In the genomic region with DNA sequence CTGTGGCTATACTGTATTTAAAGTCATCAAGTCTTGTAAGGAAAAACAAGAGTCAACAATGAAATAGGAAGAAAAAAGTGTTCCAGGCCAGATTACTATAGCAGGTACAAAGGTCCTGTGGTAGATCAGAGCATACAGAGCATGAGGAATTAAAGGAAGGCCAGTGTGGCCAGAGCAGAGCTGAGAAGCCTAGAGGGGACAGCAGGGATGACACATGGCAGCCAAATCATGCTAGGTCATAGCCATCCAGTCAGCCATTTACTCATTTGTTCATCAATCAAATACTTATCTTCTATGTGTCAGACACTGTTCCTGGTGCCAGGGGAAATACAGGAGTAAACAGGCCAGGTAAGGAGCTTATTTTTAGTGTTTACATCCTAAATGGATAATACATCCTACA, we compare ENCODE assay signal across 19 cellular contexts. TPM values are rescaled to one million over a fixed set of nuclear protein-coding genes. Genes with fewer than 3 reads are reported as not detected.
A peak's percentile ranks its signal among the peaks of the same experiment; 100 is the strongest.
DNase-seq lines count a peak whose midpoint lies in the region; ATAC-seq and TF ChIP-seq lines count a peak whose summit lies in the region.
"Had no signal": no experiment of that assay in that cellular context is flagged by ENCODE, and none has a peak within 500 bp of the region (broad histone marks: within the 10 kb centered on the region; RNA-seq: fewer than 3 reads in every experiment).

No MANE protein-coding gene starts in this region.

- H3K9me3 ChIP-seq in HCT116 (ENCODE audit: control insufficient read depth in 1 of 2, insufficient read depth in 1 of 2, low read depth in 1 of 2, low read length in 2 of 2): no peaks in the 10 kb centered on the region
- H3K9me3 ChIP-seq in endodermal cell (ENCODE audit: control insufficient read depth, low read length): no peaks in the 10 kb centered on the region

- RAD21 ChIA-PET in HCT116 (lab: Charles Lee; ENCODE audit: low non-redundant PET in 1 of 2, low total read pairs in 2 of 2, uncharacterized antibody in 2 of 2, unreplicated experiment in 2 of 2): no interaction called here

- POLR2A ChIA-PET in HCT116 (lab: Charles Lee): no interaction called here

- H3K9me2 ChIP-seq in HCT116 (ENCODE audit: insufficient read depth): no peaks in the 10 kb centered on the region

- H3K4me3 Mint-ChIP-seq in endodermal cell (no peak overlapping the region), glutamatergic neuron (ENCODE audit: unreplicated experiment) (no peak overlapping the region)
- H3K4me3 Mint-ChIP-seq: CD14-positive monocyte; CD8-positive, alpha-beta T cell; H9; HFFc6 had no signal

- TF ChIP-seq CTCF in HCT116 (IDR thresholded peaks at IDR 0.05 in 2 of 3, conservative IDR thresholded peaks at IDR 0.05 in 1 of 3; ENCODE audit: borderline replicate concordance in 1 of 3, insufficient read depth in 1 of 3, low read depth in 2 of 3, low read length in 2 of 3): no peak
- peak; percentile 20 for TF ChIP-seq CTCF in endodermal cell (conservative IDR thresholded peaks at IDR 0.05)
- TF ChIP-seq CTCF in glutamatergic neuron (IDR thresholded peaks at IDR 0.05; ENCODE audit: partially characterized antibody, unreplicated experiment): no peak

- intact Hi-C loops in HCT116 (cut with micrococcal nuclease): no loop called here

- no peaks in the 10 kb centered on the region for H3K36me3 Mint-ChIP-seq in endodermal cell (ENCODE audit: low read depth)
- H3K36me3 Mint-ChIP-seq in glutamatergic neuron (ENCODE audit: unreplicated experiment): peaks cover 10% of the 10 kb centered on the region
- H3K36me3 Mint-ChIP-seq: CD14-positive monocyte had no signal

- H3K27ac ChIP-seq in HCT116 (ENCODE audit: low read depth, low read length) (no peak overlapping the region), endodermal cell (ENCODE audit: low read depth, low read length) (peak overlapping the region; percentile 78)
- H3K27ac ChIP-seq: GM23248 had no signal

- TF ChIP-seq RAD21 in HCT116 (IDR thresholded peaks at IDR 0.05; ENCODE audit: low read depth): no peak

- no peaks in the 10 kb centered on the region for H3K79me2 ChIP-seq in HCT116 (ENCODE audit: insufficient read depth, low read length)

- H3K36me3 ChIP-seq in HCT116 (ENCODE audit: control insufficient read depth in 1 of 2, insufficient read depth in 2 of 2, low read length in 2 of 2): no peaks in the 10 kb centered on the region
- H3K36me3 ChIP-seq in endodermal cell (ENCODE audit: control insufficient read depth, insufficient read depth, low read length): no peaks in the 10 kb centered on the region

- no TSS peak for BruUV-seq in HCT116 (replicated peaks; lab: Mats Ljungman, UMichigan)

- ATAC-seq in HCT116 (peak; percentile 59; the same call in 1 of the 2 replicates), HG02885 (IDR thresholded peaks at IDR 0.05; ENCODE audit: poor library complexity, unreplicated experiment) (no peak)
- ATAC-seq: CD8-positive, alpha-beta T cell had no signal

- peaks cover 7% of the 10 kb centered on the region for H3K4me1 Mint-ChIP-seq in endodermal cell
- H3K4me1 Mint-ChIP-seq in glutamatergic neuron (ENCODE audit: low read depth, unreplicated experiment): peaks cover 71% of the 10 kb centered on the region
- H3K4me1 Mint-ChIP-seq: CD14-positive monocyte had no signal

- H3K9me3 Mint-ChIP-seq in endodermal cell: no peaks in the 10 kb centered on the region
- peaks cover 4% of the 10 kb centered on the region for H3K9me3 Mint-ChIP-seq in glutamatergic neuron (ENCODE audit: unreplicated experiment)
- H3K9me3 Mint-ChIP-seq: CD8-positive, alpha-beta T cell; HFFc6 had no signal

- no peaks in the 10 kb centered on the region for H3K27me3 ChIP-seq in HCT116 (ENCODE audit: insufficient read depth, low read length)
- H3K27me3 ChIP-seq in endodermal cell (ENCODE audit: control insufficient read depth, insufficient read depth, low read length, poor library complexity, severe bottlenecking): no peaks in the 10 kb centered on the region

- H3K27me3 Mint-ChIP-seq in endodermal cell (ENCODE audit: insufficient read depth) (no peaks in the 10 kb centered on the region), glutamatergic neuron (ENCODE audit: unreplicated experiment) (peaks cover 4% of the 10 kb centered on the region)

- H3K27ac Mint-ChIP-seq in endodermal cell (no peak overlapping the region), glutamatergic neuron (ENCODE audit: unreplicated experiment) (peak overlapping the region; percentile 70)
- H3K27ac Mint-ChIP-seq: CD14-positive monocyte; CD8-positive, alpha-beta T cell; HFFc6 had no signal

- H3K4me2 ChIP-seq in HCT116 (ENCODE audit: low read length): no peak overlapping the region

- H3K4me1 ChIP-seq in HCT116 (ENCODE audit: control insufficient read depth in 1 of 2, insufficient read depth in 2 of 2, low read length in 2 of 2) (no peaks in the 10 kb centered on the region), endodermal cell (ENCODE audit: control insufficient read depth, insufficient read depth, low read length) (no peaks in the 10 kb centered on the region)

- no peak overlapping the region for H3K9ac ChIP-seq in HCT116 (ENCODE audit: low read length)
- no peak overlapping the region for H3K9ac ChIP-seq in endodermal cell (ENCODE audit: extremely low read depth, low read length, poor library complexity, severe bottlenecking)
- H3K9ac ChIP-seq: GM23248 had no signal

- TF ChIP-seq POLR2A in HCT116 (IDR thresholded peaks at IDR 0.05; ENCODE audit: borderline replicate concordance, extremely low read depth, insufficient read depth, insufficient read length): no peak

- H3K4me3 ChIP-seq in HCT116 (replicated peaks in 1 of 2; ENCODE audit: low read depth in 1 of 2, low read length in 2 of 2) (no peak overlapping the region), endodermal cell (ENCODE audit: low read length) (no peak overlapping the region)
- H3K4me3 ChIP-seq: GM23248 had no signal

- CTCF ChIA-PET in HCT116 (lab: Charles Lee): no interaction called here

- no peak overlapping the region for H2AFZ ChIP-seq in HCT116 (ENCODE audit: low read depth, low read length, poor library complexity, severe bottlenecking)
- H2AFZ ChIP-seq: GM23248 had no signal

- H4K20me1 ChIP-seq in HCT116 (ENCODE audit: insufficient read depth): no peaks in the 10 kb centered on the region

- DNase-seq in HCT116 (ENCODE audit: low read depth, low spot score) (no peak), RKO (ENCODE audit: low spot score) (peak; percentile 44), endodermal cell (no peak), glutamatergic neuron (no peak), kidney glomerular epithelial cell (lab: John Stamatoyannopoulos, UW) (no peak), NCI-H524 treated with DMSO at 0.1 percent for 48 hours (lab: John Stamatoyannopoulos, UW) (no peak)
- DNase-seq in stimulated activated CD4-positive, alpha-beta T cell treated with anti-CD3 and anti-CD28 coated beads, Interleukin-4, amount 100 ng/mL, for 4 hours: no peak
- DNase-seq: CD8-positive, alpha-beta T cell; COR-L47; DMS153; DMS79 treated with DMSO at 0.1 percent for 48 hours; GF-D8; H9; HFFc6 had no signal

TF ChIP-seq in HCT116, 20 proteins besides CTCF, POLR2A, EP300 and RAD21:
- TF ChIP-seq, protein P1, sequence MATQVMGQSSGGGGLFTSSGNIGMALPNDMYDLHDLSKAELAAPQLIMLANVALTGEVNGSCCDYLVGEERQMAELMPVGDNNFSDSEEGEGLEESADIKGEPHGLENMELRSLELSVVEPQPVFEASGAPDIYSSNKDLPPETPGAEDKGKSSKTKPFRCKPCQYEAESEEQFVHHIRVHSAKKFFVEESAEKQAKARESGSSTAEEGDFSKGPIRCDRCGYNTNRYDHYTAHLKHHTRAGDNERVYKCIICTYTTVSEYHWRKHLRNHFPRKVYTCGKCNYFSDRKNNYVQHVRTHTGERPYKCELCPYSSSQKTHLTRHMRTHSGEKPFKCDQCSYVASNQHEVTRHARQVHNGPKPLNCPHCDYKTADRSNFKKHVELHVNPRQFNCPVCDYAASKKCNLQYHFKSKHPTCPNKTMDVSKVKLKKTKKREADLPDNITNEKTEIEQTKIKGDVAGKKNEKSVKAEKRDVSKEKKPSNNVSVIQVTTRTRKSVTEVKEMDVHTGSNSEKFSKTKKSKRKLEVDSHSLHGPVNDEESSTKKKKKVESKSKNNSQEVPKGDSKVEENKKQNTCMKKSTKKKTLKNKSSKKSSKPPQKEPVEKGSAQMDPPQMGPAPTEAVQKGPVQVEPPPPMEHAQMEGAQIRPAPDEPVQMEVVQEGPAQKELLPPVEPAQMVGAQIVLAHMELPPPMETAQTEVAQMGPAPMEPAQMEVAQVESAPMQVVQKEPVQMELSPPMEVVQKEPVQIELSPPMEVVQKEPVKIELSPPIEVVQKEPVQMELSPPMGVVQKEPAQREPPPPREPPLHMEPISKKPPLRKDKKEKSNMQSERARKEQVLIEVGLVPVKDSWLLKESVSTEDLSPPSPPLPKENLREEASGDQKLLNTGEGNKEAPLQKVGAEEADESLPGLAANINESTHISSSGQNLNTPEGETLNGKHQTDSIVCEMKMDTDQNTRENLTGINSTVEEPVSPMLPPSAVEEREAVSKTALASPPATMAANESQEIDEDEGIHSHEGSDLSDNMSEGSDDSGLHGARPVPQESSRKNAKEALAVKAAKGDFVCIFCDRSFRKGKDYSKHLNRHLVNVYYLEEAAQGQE (IDR thresholded peaks at IDR 0.05; ENCODE audit: low read depth): no peak
- TF ChIP-seq EGR1 (IDR thresholded peaks at IDR 0.05; ENCODE audit: low read depth) (no peak), YY1 (IDR thresholded peaks at IDR 0.05; ENCODE audit: extremely low read depth, insufficient replicate concordance, low read depth, low read length) (no peak), CBX3 (IDR thresholded peaks at IDR 0.05; ENCODE audit: low read depth) (no peak), CEBPB (IDR thresholded peaks at IDR 0.05; ENCODE audit: low read depth) (no peak), SIN3A (IDR thresholded peaks at IDR 0.05; ENCODE audit: low read depth) (no peak), ZFX (IDR thresholded peaks at IDR 0.05) (no peak)

RNA-seq across cellular contexts. Expression of a gene that starts 24.3 kb away (rescaled TPM):
- total RNA-seq in HCT116 (2021; ENCODE audit: unreplicated experiment): 0.15 TPM
- polyA plus RNA-seq in HCT116 (2012): 0.04 TPM in 1 of 2 replicates, not detected in the other
- 10 to 100 TPM; 14.8 to 53.0 TPM for total RNA-seq in endodermal cell
- 65.9 TPM for polyA plus RNA-seq in endodermal cell (2013, experiment 1 of 2)
- 55.3 TPM for polyA plus RNA-seq in endodermal cell (2013, experiment 2 of 2)
- total RNA-seq in glutamatergic neuron (ENCODE audit: unreplicated experiment): 373 TPM
- total RNA-seq: GM23248, HFFc6 had no signal
- polyA plus RNA-seq: BJ, GM23248 had no signal

RNA-seq across cellular contexts. Expression of a gene that starts 46.8 kb away (rescaled TPM):
- total RNA-seq in HCT116 (2021; ENCODE audit: unreplicated experiment) (not detected), endodermal cell (not detected), glutamatergic neuron (ENCODE audit: unreplicated experiment) (not detected)
- not detected in 2 replicates for polyA plus RNA-seq in HCT116 (2012)
- polyA plus RNA-seq in endodermal cell (2013, experiment 1 of 2): not detected
- not detected for polyA plus RNA-seq in endodermal cell (2013, experiment 2 of 2)
- total RNA-seq: A673; CD8-positive, alpha-beta T cell; GM23248; H9; HFFc6 had no signal
- polyA plus RNA-seq: BJ, CD14-positive monocyte, GM23248 had no signal

Comparison
In these comparisons a context has a peak if more than half of its experiments do, and no peak if none do; other contexts are left out.
1. RNA of a gene that starts 24.3 kb away (total RNA-seq): 373 TPM in glutamatergic neuron (single experiment) and 14.8 to 53.0 TPM in endodermal cell; 0.15 TPM in HCT116 (single experiment); every median in the first group is over 10 times any median in the second.